ENCODE assay signal across 9 cellular contexts in genomic region chr16:81711609-81712329, GRCh38.
DNase-seq lines count a peak whose midpoint lies in the region; ATAC-seq and TF ChIP-seq lines count a peak whose summit lies in the region.
"Had no signal": no experiment of that assay in that cellular context is flagged by ENCODE, and none has a peak within 500 bp of the region (broad histone marks: within the 10 kb centered on the region; RNA-seq: fewer than 3 reads in every experiment).

No MANE protein-coding gene starts in this region.

- H3K9me3 Mint-ChIP-seq in osteocyte (ENCODE audit: unreplicated experiment): no peaks in the 10 kb centered on the region
- no peaks in the 10 kb centered on the region for H3K9me3 Mint-ChIP-seq in activated T-helper 2 cell treated with anti-CD3 and anti-CD28 coated beads, Interferon-gamma antibody, Interleukin-2, Interleukin-4, amounts not matched to agents 10 μg/mL and 5 μg/mL and 100 μg/mL, durations not matched to agents 14 hours and 24 hours and 36 hours

- H3K27ac ChIP-seq in ectodermal cell (ENCODE audit: insufficient read depth, low read depth, low read length, poor library complexity, severe bottlenecking): peak overlapping the region; percentile 38

- H3K4me3 ChIP-seq in ectodermal cell (ENCODE audit: insufficient read depth, low read depth, low read length): no peak overlapping the region

- peak overlapping the region; percentile 83 for H3K27ac Mint-ChIP-seq in osteocyte (ENCODE audit: unreplicated experiment)
- no peak overlapping the region for H3K27ac Mint-ChIP-seq in activated T-helper 2 cell treated with anti-CD3 and anti-CD28 coated beads, Interferon-gamma antibody, Interleukin-2, Interleukin-4, amounts not matched to agents 10 μg/mL and 5 μg/mL and 100 μg/mL, durations not matched to agents 14 hours and 24 hours and 36 hours

- peak; percentile 8 for TF ChIP-seq CTCF in osteocyte (IDR thresholded peaks at IDR 0.05)

- no peaks in the 10 kb centered on the region for H3K9me3 ChIP-seq in ectodermal cell (ENCODE audit: control insufficient read depth, low read length)

- H3K4me1 Mint-ChIP-seq in osteocyte (ENCODE audit: unreplicated experiment): peaks cover 20% of the 10 kb centered on the region
- peaks cover 25% of the 10 kb centered on the region for H3K4me1 Mint-ChIP-seq in activated T-helper 2 cell treated with anti-CD3 and anti-CD28 coated beads, Interferon-gamma antibody, Interleukin-2, Interleukin-4, amounts not matched to agents 10 μg/mL and 5 μg/mL and 100 μg/mL, durations not matched to agents 14 hours and 24 hours and 36 hours (ENCODE audit: low read depth)

- 30 to 35% methylated on average over 21 of the region's 21 CpGs for WGBS in ectodermal cell, 2 experiments

- peaks cover 8% of the 10 kb centered on the region for H3K27me3 Mint-ChIP-seq in osteocyte (ENCODE audit: unreplicated experiment)
- H3K27me3 Mint-ChIP-seq in activated T-helper 2 cell treated with anti-CD3 and anti-CD28 coated beads, Interferon-gamma antibody, Interleukin-2, Interleukin-4, amounts not matched to agents 10 μg/mL and 5 μg/mL and 100 μg/mL, durations not matched to agents 14 hours and 24 hours and 36 hours (ENCODE audit: low read depth): no peaks in the 10 kb centered on the region

- peaks cover 28% of the 10 kb centered on the region for H3K4me1 ChIP-seq in ectodermal cell (ENCODE audit: control insufficient read depth, insufficient read depth, low read length)

- H3K36me3 ChIP-seq in ectodermal cell (ENCODE audit: control insufficient read depth, insufficient read depth, low read length): peaks cover 15% of the 10 kb centered on the region

- ATAC-seq in HG03571 (IDR thresholded peaks at IDR 0.05; ENCODE audit: unreplicated experiment): no peak
- ATAC-seq in HG03469 (IDR thresholded peaks at IDR 0.05; ENCODE audit: unreplicated experiment): no peak
- ATAC-seq in Right ventricle myocardium inferior: no peak

- intact Hi-C loops in activated T-helper 2 cell treated with anti-CD3 and anti-CD28 coated beads, Interferon-gamma antibody, Interleukin-2, Interleukin-4, amounts not matched to agents 10 μg/mL and 5 μg/mL and 100 μg/mL, durations not matched to agents 14 hours and 24 hours and 36 hours (cut with micrococcal nuclease): no loop called here
- intact Hi-C loops in Right ventricle myocardium inferior (cut with DNase I): no loop called here

- H3K27me3 ChIP-seq in ectodermal cell (ENCODE audit: control insufficient read depth, insufficient read depth, low read length, poor library complexity, severe bottlenecking): no peaks in the 10 kb centered on the region

- peaks cover 7% of the 10 kb centered on the region for H3K36me3 Mint-ChIP-seq in osteocyte (ENCODE audit: unreplicated experiment)
- H3K36me3 Mint-ChIP-seq in activated T-helper 2 cell treated with anti-CD3 and anti-CD28 coated beads, Interferon-gamma antibody, Interleukin-2, Interleukin-4, amounts not matched to agents 10 μg/mL and 5 μg/mL and 100 μg/mL, durations not matched to agents 14 hours and 24 hours and 36 hours (ENCODE audit: low read depth): peaks cover 17% of the 10 kb centered on the region

- DNase-seq in Daoy (ENCODE audit: low read depth) (peak; percentile 93), NCI-H345 (lab: John Stamatoyannopoulos, UW) (peak; percentile 35), osteocyte (ENCODE audit: extremely low spot score, unreplicated experiment) (peak; percentile 90), Right ventricle myocardium inferior (ENCODE audit: missing footprints) (no peak)
- DNase-seq in activated T-helper 2 cell treated with anti-CD3 and anti-CD28 coated beads, Interferon-gamma antibody, Interleukin-2, Interleukin-4, amounts not matched to agents 10 μg/mL and 5 μg/mL and 100 μg/mL, durations not matched to agents 14 hours and 24 hours and 36 hours (ENCODE audit: low spot score): no peak
- DNase-seq: activated CD4-positive, alpha-beta T cell treated with anti-CD3 and anti-CD28 coated beads for 4 hours had no signal

- no peak overlapping the region for H3K4me3 Mint-ChIP-seq in osteocyte (ENCODE audit: unreplicated experiment)
- H3K4me3 Mint-ChIP-seq in activated T-helper 2 cell treated with anti-CD3 and anti-CD28 coated beads, Interferon-gamma antibody, Interleukin-2, Interleukin-4, amounts not matched to agents 10 μg/mL and 5 μg/mL and 100 μg/mL, durations not matched to agents 14 hours and 24 hours and 36 hours (ENCODE audit: low read depth): no peak overlapping the region

Comparison
In these comparisons a context has a peak if more than half of its experiments do, and no peak if none do; other contexts are left out.
1. DNase-seq: peak in Daoy (single experiment), NCI-H345 (single experiment) and osteocyte (single experiment); none in activated T-helper 2 cell treated with anti-CD3 and anti-CD28 coated beads, Interferon-gamma antibody, Interleukin-2, Interleukin-4, amounts not matched to agents 10 μg/mL and 5 μg/mL and 100 μg/mL, durations not matched to agents 14 hours and 24 hours and 36 hours (single experiment) and Right ventricle myocardium inferior (single experiment).